17 cellular contexts compared by ENCODE assay signal in the genomic region with DNA sequence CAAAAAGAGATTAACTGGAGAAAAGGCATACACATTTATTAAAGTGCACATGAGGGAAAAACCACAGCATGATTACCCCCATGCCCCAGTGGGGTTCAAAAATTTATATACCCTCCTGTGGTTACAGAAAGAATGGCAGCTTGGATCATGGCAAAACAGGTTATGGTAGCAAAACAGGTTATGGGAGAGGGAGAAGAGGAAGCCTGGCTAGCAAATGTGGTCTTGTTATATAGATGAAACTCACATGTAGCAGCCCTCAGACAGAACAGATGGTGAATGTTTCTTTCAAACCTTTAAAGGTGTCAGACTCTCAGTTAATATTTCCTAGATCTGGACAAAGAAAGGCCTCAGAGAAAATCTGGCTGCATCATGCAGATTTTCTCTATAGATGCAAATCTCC.
DNase-seq lines count a peak whose midpoint lies in the region; ATAC-seq, FAIRE-seq and TF ChIP-seq lines count a peak whose summit lies in the region.
"Had no signal": no experiment of that assay in that cellular context is flagged by ENCODE, and none has a peak within 500 bp of the region (broad histone marks: within the 10 kb centered on the region; RNA-seq: fewer than 3 reads in every experiment).

No MANE protein-coding gene starts in this region.

- H3K79me2 ChIP-seq in GM12878 (ENCODE audit: control insufficient read depth, insufficient read depth, low read length) = no peaks in the 10 kb centered on the region

- POLR2A ChIA-PET in GM12878 (lab: Charles Lee) = no interaction called here
- POLR2A ChIA-PET in CD4-positive, alpha-beta memory T cell (lab: Charles Lee; ENCODE audit: partially characterized antibody) = no interaction called here

- no peak for TF ChIP-seq RAD21 in GM12878 (IDR thresholded peaks at IDR 0.05; ENCODE audit: insufficient read depth, low read depth, low read length)

- H3K4me1 Mint-ChIP-seq in Calu3 (ENCODE audit: low read depth, unreplicated experiment) = peaks cover 25% of the 10 kb centered on the region
- no peaks in the 10 kb centered on the region for H3K4me1 Mint-ChIP-seq in CD4-positive, alpha-beta memory T cell
- H3K4me1 Mint-ChIP-seq: immature natural killer cell, T-helper 17 cell had no signal

- no peaks in the 10 kb centered on the region for H3K27me3 ChIP-seq in GM12878 (replicated peaks in 1 of 2; ENCODE audit: control insufficient read depth in 2 of 2, insufficient read depth in 2 of 2, low read length in 1 of 2)
- H3K27me3 ChIP-seq in CD4-positive, alpha-beta memory T cell (ENCODE audit: insufficient read depth, low read length) = no peaks in the 10 kb centered on the region
- H3K27me3 ChIP-seq: transverse colon had no signal

- peak in 1 of 2 experiments; percentile 20; a peak in 1 of 4 replicates for TF ChIP-seq EP300 in GM12878 (IDR thresholded peaks at IDR 0.05; ENCODE audit: borderline replicate concordance in 1 of 2, control insufficient read depth in 1 of 2, low read depth in 2 of 2, low read length in 2 of 2)

- no peak overlapping the region for H3K9ac ChIP-seq in GM12878 (ENCODE audit: control insufficient read depth, insufficient read depth, low read length)

- no peak overlapping the region for H2AFZ ChIP-seq in GM12878 (ENCODE audit: control insufficient read depth, low read depth, low read length)

- TF ChIP-seq CTCF in Calu3 (IDR thresholded peaks at IDR 0.05; ENCODE audit: unreplicated experiment) (no peak), GM12878 (IDR thresholded peaks at IDR 0.05 in 2 of 3, conservative IDR thresholded peaks at IDR 0.05 in 1 of 3; ENCODE audit: control insufficient read depth in 2 of 3, extremely low read depth in 1 of 3, insufficient read depth in 1 of 3, low read depth in 3 of 3, low read length in 3 of 3) (no peak)

- intact Hi-C loops in Calu3 (cut with micrococcal nuclease; ENCODE audit: unreplicated experiment) (no loop called here), GM12878 (cut with micrococcal nuclease; ENCODE audit: unreplicated experiment) (no loop called here)
- intact Hi-C loops in CD4-positive, alpha-beta memory T cell (cut with micrococcal nuclease) = no loop called here

- no peak overlapping the region for H3K27ac ChIP-seq in GM12878 (ENCODE audit: control insufficient read depth, insufficient read depth)
- H3K27ac ChIP-seq in CD4-positive, alpha-beta memory T cell (ENCODE audit: low read depth, low read length) = no peak overlapping the region
- H3K27ac ChIP-seq: prostate gland, transverse colon had no signal

- peak; percentile 20 for DNase-seq in Calu3
- no peak for DNase-seq in GM12878 (ENCODE audit: low read depth, low spot score)
- DNase-seq in kidney tubule cell (ENCODE audit: low spot score) = no peak
- no peak for DNase-seq in SHP77 treated with DMSO at 0.1 percent for 48 hours (lab: John Stamatoyannopoulos, UW)
- no peak for DNase-seq in 8988T
- DNase-seq in CD4-positive, alpha-beta memory T cell = no peak
- DNase-seq: immature natural killer cell; midbrain; NCI-H1092 treated with DMSO at 0.1 percent for 48 hours; NCI-H446 treated with DMSO at 0.1 percent for 48 hours; stimulated activated CD8-positive, alpha-beta memory T cell treated with anti-CD3 and anti-CD28 coated beads, Interleukin-4, amount 100 ng/mL, for 48 hours; T-helper 17 cell; transverse colon had no signal

- no peak overlapping the region for H3K4me2 ChIP-seq in GM12878 (ENCODE audit: control insufficient read depth, insufficient read depth)

- H3K9me3 ChIP-seq in GM12878 (replicated peaks; ENCODE audit: control insufficient read depth, insufficient read depth, low read length) = no peaks in the 10 kb centered on the region
- no peaks in the 10 kb centered on the region for H3K9me3 ChIP-seq in CD4-positive, alpha-beta memory T cell (ENCODE audit: control insufficient read depth in 1 of 2, low read length in 2 of 2)
- H3K9me3 ChIP-seq: prostate gland had no signal

- no peak overlapping the region for H3K4me3 ChIP-seq in GM12878
- H3K4me3 ChIP-seq in CD4-positive, alpha-beta memory T cell (ENCODE audit: low read length in 2 of 2) = no peak overlapping the region
- H3K4me3 ChIP-seq: prostate gland, transverse colon had no signal

- no peak overlapping the region for H3K4me3 Mint-ChIP-seq in Calu3 (ENCODE audit: low read depth, unreplicated experiment)
- H3K4me3 Mint-ChIP-seq in CD4-positive, alpha-beta memory T cell = no peak overlapping the region
- H3K4me3 Mint-ChIP-seq: immature natural killer cell, T-helper 17 cell had no signal

- ATAC-seq in GM19395 (IDR thresholded peaks at IDR 0.05; ENCODE audit: unreplicated experiment) = peak; percentile 73
- peak; percentile 74 for ATAC-seq in HG02943 (IDR thresholded peaks at IDR 0.05; ENCODE audit: low read depth, unreplicated experiment)
- peak; percentile 47; the same call in 2 of the 3 replicates for ATAC-seq in GM12878
- ATAC-seq: T-helper 17 cell had no signal

- H3K36me3 Mint-ChIP-seq in Calu3 (ENCODE audit: insufficient read depth, unreplicated experiment) = no peaks in the 10 kb centered on the region
- H3K36me3 Mint-ChIP-seq in CD4-positive, alpha-beta memory T cell = peaks cover 29 to 53% of the 10 kb centered on the region in 2 donors

- H3K9me3 Mint-ChIP-seq in Calu3 (ENCODE audit: low read depth, unreplicated experiment) = no peaks in the 10 kb centered on the region
- peaks cover 4 to 28% (median 19%) of the 10 kb centered on the region in 8 donors for H3K9me3 Mint-ChIP-seq in CD4-positive, alpha-beta memory T cell

- SMC1A ChIA-PET in GM12878 (lab: Charles Lee; ENCODE audit: uncharacterized antibody, unreplicated experiment) = no interaction called here

- in situ Hi-C loops in GM12878 (cut with MboI) = no loop called here

- no peaks in the 10 kb centered on the region for H3K36me3 ChIP-seq in GM12878 (ENCODE audit: control insufficient read depth in 2 of 2, insufficient read depth in 2 of 2, low read length in 1 of 2)
- H3K36me3 ChIP-seq in CD4-positive, alpha-beta memory T cell (ENCODE audit: insufficient read depth, low read length) = no peaks in the 10 kb centered on the region
- H3K36me3 ChIP-seq: prostate gland, transverse colon had no signal

- no TSS peak for BruUV-seq in Calu3 (replicated peaks; lab: Mats Ljungman, UMichigan)
- no TSS peak for BruUV-seq in GM12878 (replicated peaks; lab: Mats Ljungman, UMichigan)

- H3K4me1 ChIP-seq in GM12878 (ENCODE audit: control insufficient read depth, insufficient read depth, low read length) = no peaks in the 10 kb centered on the region
- no peaks in the 10 kb centered on the region for H3K4me1 ChIP-seq in CD4-positive, alpha-beta memory T cell (ENCODE audit: insufficient read depth, low read length)
- H3K4me1 ChIP-seq: prostate gland, transverse colon had no signal

- FAIRE-seq in GM12878 (lab: Jason Lieb, UNC) = no peak

- H3K27ac Mint-ChIP-seq in Calu3 (ENCODE audit: unreplicated experiment) = peak overlapping the region; percentile 37
- no peak overlapping the region for H3K27ac Mint-ChIP-seq in CD4-positive, alpha-beta memory T cell
- H3K27ac Mint-ChIP-seq: activated T-helper 2 cell treated with anti-CD3 and anti-CD28 coated beads, Interferon-gamma antibody, Interleukin-2, Interleukin-4, amounts not matched to agents 10 μg/mL and 5 μg/mL and 100 μg/mL, durations not matched to agents 14 hours and 24 hours and 36 hours; immature natural killer cell; T-helper 17 cell had no signal

- CTCF ChIA-PET in Calu3 (lab: Charles Lee) = interaction anchor here (0.6 kb wide), 1 partner anchor 91 kb away, joined by 3 read pairs; no protein-coding TSS in a partner anchor
- CTCF ChIA-PET in GM12878 (lab: Yijun Ruan, JAX) = no interaction called here
- CTCF ChIA-PET in CD4-positive, alpha-beta memory T cell (lab: Charles Lee; ENCODE audit: partially characterized antibody) = no interaction called here

- RAD21 ChIA-PET in GM12878 (lab: Charles Lee; ENCODE audit: unreplicated experiment) = no interaction called here

- no peaks in the 10 kb centered on the region for H3K27me3 Mint-ChIP-seq in Calu3 (ENCODE audit: unreplicated experiment)
- no peaks in the 10 kb centered on the region for H3K27me3 Mint-ChIP-seq in CD4-positive, alpha-beta memory T cell
- H3K27me3 Mint-ChIP-seq: T-helper 17 cell had no signal

- H4K20me1 ChIP-seq in GM12878 (ENCODE audit: control insufficient read depth, insufficient read depth) = no peaks in the 10 kb centered on the region

- TF ChIP-seq POLR2A in GM12878 (IDR thresholded peaks at IDR 0.05; ENCODE audit: low read depth, low read length) = no peak

TF ChIP-seq in GM12878, 131 proteins besides CTCF, POLR2A, EP300 and RAD21 (continues in another document):
- TF ChIP-seq, protein P1, sequence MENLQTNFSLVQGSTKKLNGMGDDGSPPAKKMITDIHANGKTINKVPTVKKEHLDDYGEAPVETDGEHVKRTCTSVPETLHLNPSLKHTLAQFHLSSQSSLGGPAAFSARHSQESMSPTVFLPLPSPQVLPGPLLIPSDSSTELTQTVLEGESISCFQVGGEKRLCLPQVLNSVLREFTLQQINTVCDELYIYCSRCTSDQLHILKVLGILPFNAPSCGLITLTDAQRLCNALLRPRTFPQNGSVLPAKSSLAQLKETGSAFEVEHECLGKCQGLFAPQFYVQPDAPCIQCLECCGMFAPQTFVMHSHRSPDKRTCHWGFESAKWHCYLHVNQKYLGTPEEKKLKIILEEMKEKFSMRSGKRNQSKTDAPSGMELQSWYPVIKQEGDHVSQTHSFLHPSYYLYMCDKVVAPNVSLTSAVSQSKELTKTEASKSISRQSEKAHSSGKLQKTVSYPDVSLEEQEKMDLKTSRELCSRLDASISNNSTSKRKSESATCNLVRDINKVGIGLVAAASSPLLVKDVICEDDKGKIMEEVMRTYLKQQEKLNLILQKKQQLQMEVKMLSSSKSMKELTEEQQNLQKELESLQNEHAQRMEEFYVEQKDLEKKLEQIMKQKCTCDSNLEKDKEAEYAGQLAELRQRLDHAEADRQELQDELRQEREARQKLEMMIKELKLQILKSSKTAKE (IDR thresholded peaks at IDR 0.05; ENCODE audit: low read depth, poor library complexity, severe bottlenecking) = peak; percentile 75
- TF ChIP-seq MEF2A (IDR thresholded peaks at IDR 0.05; ENCODE audit: insufficient read depth, low read depth, low read length) = no peak
